ENCODE assay signal across 8 cellular contexts in genomic region chr15:89690276-89691218, GRCh38. TPM values are rescaled to one million over a fixed set of nuclear protein-coding genes. Genes with fewer than 3 reads are reported as not detected.
DNase-seq lines count a peak whose midpoint lies in the region; ATAC-seq and TF ChIP-seq lines count a peak whose summit lies in the region.

A gene with protein sequence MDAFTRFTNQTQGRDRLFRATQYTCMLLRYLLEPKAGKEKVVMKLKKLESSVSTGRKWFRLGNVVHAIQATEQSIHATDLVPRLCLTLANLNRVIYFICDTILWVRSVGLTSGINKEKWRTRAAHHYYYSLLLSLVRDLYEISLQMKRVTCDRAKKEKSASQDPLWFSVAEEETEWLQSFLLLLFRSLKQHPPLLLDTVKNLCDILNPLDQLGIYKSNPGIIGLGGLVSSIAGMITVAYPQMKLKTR (minus strand): TSS chr15:89690754. CDS start chr15:89690632, 122 bp downstream.
TSS of gene WDR93 (plus strand) at chr15:89690811. CDS start at chr15:89701747, 10,936 bp downstream.

- H4K8ac ChIP-seq in IMR-90 (ENCODE audit: low read depth in 2 of 2, low read length in 2 of 2): peak within 1 kb of the TSS; percentile 92

- no peak within 1 kb of the TSS for H2AK5ac ChIP-seq in IMR-90 (ENCODE audit: low read depth, low read length)

- intact Hi-C loops in IMR-90 (cut with micrococcal nuclease): no loop called here

- H2AFZ ChIP-seq in IMR-90 (replicated peaks; ENCODE audit: low read length, poor library complexity) (peak within 1 kb of the TSS; percentile 99), neural cell (ENCODE audit: low read depth, low read length) (peak within 1 kb of the TSS; percentile 94)

- H3K9me3 ChIP-seq in IMR-90 (ENCODE audit: control insufficient read depth, insufficient read depth, low read length): no peaks in the 10 kb centered on the region
- no peaks in the 10 kb centered on the region for H3K9me3 ChIP-seq in neural cell (ENCODE audit: low read length)

- peak; percentile 56 for DNase-seq in DMS153 (lab: John Stamatoyannopoulos, UW)
- DNase-seq in IMR-90: peak; percentile 51
- peak; percentile 91 for DNase-seq in RWPE1 (ENCODE audit: low spot score)
- DNase-seq in activated T-helper 9 cell treated with anti-CD3 and anti-CD28 coated beads, Interleukin-2, amount 50 U/mL, for 16 hours (ENCODE audit: low read depth): peak; percentile 55
- DNase-seq in foreskin fibroblast: peak; percentile 60 to 85
- DNase-seq in stimulated activated naive CD8-positive, alpha-beta T cell treated with anti-CD3 and anti-CD28 coated beads, Interleukin-15, Interleukin-2, amounts not matched to agents 100 U/mL and 50 U/mL, for 24 hours: peak; percentile 84

- H2BK20ac ChIP-seq in IMR-90 (ENCODE audit: low read depth, low read length): no peak within 1 kb of the TSS

- H4K5ac ChIP-seq in IMR-90 (ENCODE audit: low read depth, low read length): peak within 1 kb of the TSS; percentile 97

- H2BK5ac ChIP-seq in IMR-90 (ENCODE audit: low read depth, low read length, poor library complexity, severe bottlenecking): no peak within 1 kb of the TSS

- peaks cover 1% of the 10 kb centered on the region; the same call in 1 of the 2 replicates for H3K36me3 ChIP-seq in IMR-90 (ENCODE audit: control insufficient read depth, insufficient read depth, low read length)
- H3K36me3 ChIP-seq in neural cell (ENCODE audit: insufficient read depth, low read length): no peaks in the 10 kb centered on the region

- H3K4ac ChIP-seq in IMR-90 (ENCODE audit: low read depth, low read length): peak within 1 kb of the TSS; percentile 65; the same call in 1 of the 2 replicates

- H3K27ac ChIP-seq in IMR-90 (ENCODE audit: insufficient read depth, low read length) (peak within 1 kb of the TSS; percentile 25), RWPE1 (peak within 1 kb of the TSS; percentile 59), neural cell (ENCODE audit: low read length) (no peak within 1 kb of the TSS)

- H4K91ac ChIP-seq in IMR-90 (ENCODE audit: insufficient read depth, low read depth, low read length): peak within 1 kb of the TSS; percentile 71

- peaks cover 3 to 6% of the 10 kb centered on the region in 2 experiments; a peak in 2 of 4 replicates for H3K79me1 ChIP-seq in IMR-90 (ENCODE audit: low read depth in 1 of 2, low read length in 2 of 2)

- TF ChIP-seq CTCF in IMR-90 (conservative IDR thresholded peaks at IDR 0.05; ENCODE audit: low read depth, low read length) (no peak), RWPE1 (conservative IDR thresholded peaks at IDR 0.05; ENCODE audit: low read depth) (no peak), foreskin fibroblast (IDR thresholded peaks at IDR 0.05; ENCODE audit: low read depth, low read length) (no peak), neural cell (IDR thresholded peaks at IDR 0.05; ENCODE audit: poor library complexity, severe bottlenecking) (no peak)

- H3K14ac ChIP-seq in IMR-90 (replicated peaks; ENCODE audit: low read depth, low read length): peak within 1 kb of the TSS; percentile 80

- H3K9me2 ChIP-seq in neural cell (ENCODE audit: insufficient read depth, low read length): no peaks in the 10 kb centered on the region

- ATAC-seq in GM21529 (IDR thresholded peaks at IDR 0.05; ENCODE audit: unreplicated experiment) (peak; percentile 91), IMR-90 (ENCODE audit: low read depth) (peak; percentile 99)
- ATAC-seq in stimulated activated naive CD8-positive, alpha-beta T cell treated with anti-CD3 and anti-CD28 coated beads, Interleukin-15, Interleukin-2, amounts not matched to agents 100 U/mL and 50 U/mL, for 24 hours: peak; percentile 89

- CTCF ChIA-PET in IMR-90 (lab: Yijun Ruan, JAX) (no interaction called here), RWPE1 (lab: Yijun Ruan, JAX) (no interaction called here)

- no peak for TF ChIP-seq POLR2A in IMR-90 (IDR thresholded peaks at IDR 0.05; ENCODE audit: low read depth, low read length)

- peak within 1 kb of the TSS; percentile 11 for H3K18ac ChIP-seq in IMR-90 (ENCODE audit: low read depth, low read length)

- H2BK120ac ChIP-seq in IMR-90 (ENCODE audit: low read depth, low read length): no peak within 1 kb of the TSS; the same call in 1 of the 2 replicates

- BruUV-seq in IMR-90 (replicated peaks; lab: Mats Ljungman, UMichigan): no TSS peak

- peak within 1 kb of the TSS; percentile 9; the same call in 1 of the 2 replicates for H3K56ac ChIP-seq in IMR-90 (ENCODE audit: extremely low read depth, insufficient read depth, low read length)

- H3K4me1 ChIP-seq in IMR-90 (ENCODE audit: control insufficient read depth, insufficient read depth, low read length): peaks cover 2% of the 10 kb centered on the region; the same call in 1 of the 2 replicates

- 7% methylated on average over 6 of the region's 60 CpGs; no CpG with 5 or more reads in 1 of the 2 experiments for WGBS in IMR-90 (ENCODE audit: extremely low coverage in 2 of 2, insufficient read length in 1 of 2), 2 experiments

- H2AK9ac ChIP-seq in IMR-90 (replicated peaks; ENCODE audit: low read depth, low read length, poor library complexity): peak within 1 kb of the TSS; percentile 38

- H2BK15ac ChIP-seq in IMR-90 (ENCODE audit: low read depth, low read length): no peak within 1 kb of the TSS

- dilution Hi-C loops in IMR-90 (cut with HindIII; ENCODE audit: low sequenced_read_pairs, unreplicated experiment): no loop called here

- TF ChIP-seq EP300 in neural cell (conservative IDR thresholded peaks at IDR 0.05; ENCODE audit: poor library complexity, severe bottlenecking): no peak

- H3K79me2 ChIP-seq in neural cell (replicated peaks; ENCODE audit: insufficient read depth, low read length): no peaks in the 10 kb centered on the region

- H3K27me3 ChIP-seq in IMR-90 (ENCODE audit: control insufficient read depth, insufficient read depth, low read length) (peaks cover 2% of the 10 kb centered on the region), neural cell (ENCODE audit: insufficient read depth, low read depth, low read length) (no peaks in the 10 kb centered on the region)

- H3K9ac ChIP-seq in IMR-90 (ENCODE audit: low read depth, low read length) (peak within 1 kb of the TSS; percentile 71), neural cell (ENCODE audit: low read length) (peak within 1 kb of the TSS; percentile 63)

- H4K20me1 ChIP-seq in IMR-90 (ENCODE audit: insufficient read depth, low read length): no peaks in the 10 kb centered on the region
- no peaks in the 10 kb centered on the region for H4K20me1 ChIP-seq in neural cell (ENCODE audit: insufficient read depth)

- H3K4me3 ChIP-seq in IMR-90 (ENCODE audit: insufficient read depth, low read depth, low read length) (peak within 1 kb of the TSS; percentile 95), foreskin fibroblast (ENCODE audit: low read depth in 1 of 2, low read length in 2 of 2) (peak within 1 kb of the TSS; percentile 74 to 78), neural cell (ENCODE audit: low read length) (peak within 1 kb of the TSS; percentile 92)

- H3K4me2 ChIP-seq in IMR-90 (ENCODE audit: low read depth, low read length): peak within 1 kb of the TSS; percentile 95
- H3K4me2 ChIP-seq in neural cell (ENCODE audit: low read length): peak within 1 kb of the TSS; percentile 80

- H3K9me1 ChIP-seq in IMR-90 (ENCODE audit: insufficient read depth, low read length): peaks cover 4% of the 10 kb centered on the region; the same call in 1 of the 2 replicates

- POLR2A ChIA-PET in IMR-90 (lab: Charles Lee; ENCODE audit: unreplicated experiment): no interaction called here
- POLR2A ChIA-PET in RWPE1 (lab: Yijun Ruan, JAX; ENCODE audit: low non-redundant PET): interaction anchor here (0.5 kb wide), 1 partner anchor 113 kb away, joined by 3 read pairs; no protein-coding TSS in a partner anchor

- no peaks in the 10 kb centered on the region for H3F3A ChIP-seq in neural cell (ENCODE audit: insufficient read depth, low read length, poor library complexity, severe bottlenecking)

- TF ChIP-seq RAD21 in IMR-90 (IDR thresholded peaks at IDR 0.05; ENCODE audit: low read length) (no peak), neural cell (conservative IDR thresholded peaks at IDR 0.05) (no peak)

- in situ Hi-C loops in IMR-90 (cut with MboI; ENCODE audit: low sequenced_read_pairs): no loop called here

- H3K23ac ChIP-seq in IMR-90 (ENCODE audit: low read depth, low read length): 0 out of 2 replicates have a peak within 1 kb of the TSS, but pooled peaks have one; percentile 11

TF ChIP-seq in IMR-90, 13 proteins besides CTCF, POLR2A, EP300 and RAD21 (continues in another document):
- TF ChIP-seq MAFK (IDR thresholded peaks at IDR 0.05; ENCODE audit: low read depth, low read length) (no peak), FOS (IDR thresholded peaks at IDR 0.05; ENCODE audit: low read depth, low read length) (no peak), RCOR1 (IDR thresholded peaks at IDR 0.05; ENCODE audit: insufficient replicate concordance, low read length) (no peak), CEBPB (IDR thresholded peaks at IDR 0.05; ENCODE audit: low read depth, low read length) (no peak)

TF ChIP-seq in neural cell, 6 proteins besides CTCF, POLR2A, EP300 and RAD21 (continues in another document):
- TF ChIP-seq TAF1 (IDR thresholded peaks at IDR 0.05; ENCODE audit: low read depth): peak; percentile 54
- peak; percentile 33 for TF ChIP-seq POLR2AphosphoS5 (IDR thresholded peaks at IDR 0.05)
- no peak for TF ChIP-seq EZH2 (IDR thresholded peaks at IDR 0.05; ENCODE audit: borderline replicate concordance, insufficient read depth, low read length, poor library complexity, severe bottlenecking)
- peak; percentile 71 for TF ChIP-seq MXI1 (conservative IDR thresholded peaks at IDR 0.05; ENCODE audit: poor library complexity, severe bottlenecking)

RNA-seq across cellular contexts. Expression of the first gene that starts in this region (rescaled TPM):
- 7.8 and 10.2 TPM in 2 replicates for total RNA-seq in IMR-90 (2012; rRNA removed)
- polyA plus RNA-seq in IMR-90 (2012; rRNA removed): 3.3 and 4.2 TPM in 2 replicates
- polyA plus RNA-seq in IMR-90 (2012; cell fraction: cytosol; rRNA removed): 2.0 and 3.7 TPM in 2 replicates
- polyA plus RNA-seq in IMR-90 (2012; cell fraction: nucleus; rRNA removed; ENCODE audit: low replicate concordance): 0.86 and 2.9 TPM in 2 replicates
- 13.6 and 18.1 TPM in 2 replicates for polyA plus RNA-seq in neural cell
- polyA minus RNA-seq in neural cell: 9.0 and 13.1 TPM in 2 replicates

RNA-seq across cellular contexts. Expression of gene WDR93, which starts in this region (rescaled TPM):
- not detected in 2 replicates for total RNA-seq in IMR-90 (2012; rRNA removed)
- polyA plus RNA-seq in IMR-90 (2012; rRNA removed): not detected in 2 replicates
- not detected in 2 replicates for polyA plus RNA-seq in IMR-90 (2012; cell fraction: cytosol; rRNA removed)
- 0.03 TPM in 1 of 2 replicates, not detected in the other for polyA plus RNA-seq in IMR-90 (2012; cell fraction: nucleus; rRNA removed; ENCODE audit: low replicate concordance)
- 0.41 TPM in 1 of 2 replicates, not detected in the other for polyA plus RNA-seq in neural cell
- polyA minus RNA-seq in neural cell: 0.58 and 0.73 TPM in 2 replicates
